3 cellular contexts compared by ENCODE assay signal in genomic region chr5:161988069-161988468, GRCh38.
"Had no signal": no experiment of that assay in that cellular context is flagged by ENCODE, and none has a peak within 500 bp of the region (broad histone marks: within the 10 kb centered on the region; RNA-seq: fewer than 3 reads in every experiment).

No MANE protein-coding gene starts in this region.

- H3K4me3 ChIP-seq: GM12878 had no signal

- ATAC-seq: GM12878 had no signal

- DNase-seq: GDM1, GF-D8 had no signal
